ENCODE assay signal across 9 cellular contexts in genomic region chr14:102917469-102918211, GRCh38. TPM values are rescaled to one million over a fixed set of nuclear protein-coding genes. Genes with fewer than 3 reads are reported as not detected.
A peak's percentile ranks its signal among the peaks of the same experiment; 100 is the strongest.
DNase-seq lines count a peak whose midpoint lies in the region; ATAC-seq and TF ChIP-seq lines count a peak whose summit lies in the region.
"Had no signal": no experiment of that assay in that cellular context is flagged by ENCODE, and none has a peak within 500 bp of the region (broad histone marks: within the 10 kb centered on the region; RNA-seq: fewer than 3 reads in every experiment).

No MANE protein-coding gene starts in this region.

- TF ChIP-seq CTCF in BE2C (IDR thresholded peaks at IDR 0.05; ENCODE audit: low read depth, low read length) (peak; percentile 86), GM23338 (conservative IDR thresholded peaks at IDR 0.05; ENCODE audit: low read depth in 2 of 2) (peak; percentile 83 to 94), SU-DHL-6 (IDR thresholded peaks at IDR 0.05; ENCODE audit: insufficient read depth, low read length, poor library complexity, severe bottlenecking) (peak; percentile 70), hepatocyte (IDR thresholded peaks at IDR 0.05; ENCODE audit: poor library complexity) (peak; percentile 55)

- no peaks in the 10 kb centered on the region for H3K79me2 ChIP-seq in GM23338 (replicated peaks; ENCODE audit: insufficient read depth)
- no peaks in the 10 kb centered on the region for H3K79me2 ChIP-seq in SU-DHL-6 (ENCODE audit: insufficient read depth, low read length)
- H3K79me2 ChIP-seq in hepatocyte, result no peaks in the 10 kb centered on the region
- H3K79me2 ChIP-seq: parathyroid adenoma had no signal

- H3K4me3 Mint-ChIP-seq in GM23338, result no peak overlapping the region

- H3F3A ChIP-seq in GM23338 (replicated peaks; ENCODE audit: low read depth) (0 out of 2 replicates have a peak, but pooled peaks cover 3% of the 10 kb centered on the region), SU-DHL-6 (ENCODE audit: insufficient read depth) (no peaks in the 10 kb centered on the region)

- 41% methylated on average over 12 of the region's 12 CpGs for WGBS in hepatocyte (ENCODE audit: low lambda C conversion rate, missing lambda C conversion rate)

- H3K27ac ChIP-seq in GM23338 (ENCODE audit: low read depth) (no peak overlapping the region), SU-DHL-6 (ENCODE audit: low read depth, low read length) (peak overlapping the region; percentile 62), hepatocyte (no peak overlapping the region)
- H3K27ac ChIP-seq: parathyroid adenoma had no signal

- no peak overlapping the region for H3K4me2 ChIP-seq in GM23338
- peak overlapping the region; percentile 24 for H3K4me2 ChIP-seq in SU-DHL-6 (ENCODE audit: low read depth, low read length, poor library complexity, severe bottlenecking)
- no peak overlapping the region for H3K4me2 ChIP-seq in hepatocyte

- H3K4me1 ChIP-seq in BE2C, result no peaks in the 10 kb centered on the region
- no peaks in the 10 kb centered on the region for H3K4me1 ChIP-seq in GM23338 (ENCODE audit: insufficient read depth)
- H3K4me1 ChIP-seq in adipocyte (ENCODE audit: control insufficient read depth, insufficient read depth, low read length), result peaks cover under 1% of the 10 kb centered on the region
- no peaks in the 10 kb centered on the region for H3K4me1 ChIP-seq in hepatocyte (ENCODE audit: insufficient read depth)
- H3K4me1 ChIP-seq: parathyroid adenoma had no signal

- H4K20me1 ChIP-seq in GM23338 (replicated peaks; ENCODE audit: insufficient read depth) (no peaks in the 10 kb centered on the region; the same call in 1 of the 2 replicates), SU-DHL-6 (ENCODE audit: low read depth, low read length) (no peaks in the 10 kb centered on the region), hepatocyte (ENCODE audit: insufficient read depth, poor library complexity, severe bottlenecking) (no peaks in the 10 kb centered on the region)

- H2AFZ ChIP-seq in GM23338 (no peak overlapping the region), SU-DHL-6 (ENCODE audit: low read depth, low read length, severe bottlenecking) (no peak overlapping the region), hepatocyte (no peak overlapping the region)
- H2AFZ ChIP-seq: parathyroid adenoma had no signal

- H3K9me2 ChIP-seq in GM23338 (ENCODE audit: insufficient read depth) (peaks cover 13% of the 10 kb centered on the region), SU-DHL-6 (replicated peaks; ENCODE audit: insufficient read depth, low read length) (no peaks in the 10 kb centered on the region), hepatocyte (replicated peaks; ENCODE audit: insufficient read depth) (no peaks in the 10 kb centered on the region)

- H3K9ac ChIP-seq in SU-DHL-6 (ENCODE audit: low read length) (no peak overlapping the region), adipocyte (ENCODE audit: low read length) (no peak overlapping the region)
- H3K9ac ChIP-seq: parathyroid adenoma had no signal

- H3K4me3 ChIP-seq in BE2C (ENCODE audit: low read depth, low read length) (no peak overlapping the region), GM23338 (no peak overlapping the region), SU-DHL-6 (ENCODE audit: insufficient read depth, low read length, poor library complexity, severe bottlenecking) (no peak overlapping the region), adipocyte (ENCODE audit: low read length) (no peak overlapping the region), hepatocyte (no peak overlapping the region)

- peaks cover 2% of the 10 kb centered on the region for H3K27me3 Mint-ChIP-seq in GM23338 (ENCODE audit: insufficient read depth, low read depth, poor library complexity)

- H3K27me3 ChIP-seq in BE2C, result peaks cover 9% of the 10 kb centered on the region
- peaks cover 19% of the 10 kb centered on the region for H3K27me3 ChIP-seq in GM23338 (ENCODE audit: insufficient read depth)
- no peaks in the 10 kb centered on the region for H3K27me3 ChIP-seq in SU-DHL-6 (ENCODE audit: low read length)
- no peaks in the 10 kb centered on the region for H3K27me3 ChIP-seq in adipocyte (replicated peaks; ENCODE audit: control insufficient read depth, insufficient read depth, low read length)
- H3K27me3 ChIP-seq in hepatocyte, result peaks cover 6% of the 10 kb centered on the region

- H3K27ac Mint-ChIP-seq in GM23338, result no peak overlapping the region

- H3K36me3 Mint-ChIP-seq in GM23338 (ENCODE audit: low read depth), result no peaks in the 10 kb centered on the region

- no peaks in the 10 kb centered on the region for H3K9me3 ChIP-seq in BE2C
- no peaks in the 10 kb centered on the region for H3K9me3 ChIP-seq in SU-DHL-6 (ENCODE audit: insufficient read depth, low read length)
- peaks cover 2% of the 10 kb centered on the region for H3K9me3 ChIP-seq in adipocyte (ENCODE audit: control insufficient read depth, low read length)
- no peaks in the 10 kb centered on the region for H3K9me3 ChIP-seq in hepatocyte (ENCODE audit: low read depth)

- H3K9me3 Mint-ChIP-seq in GM23338, result no peaks in the 10 kb centered on the region; the same call in 2 of the 3 replicates

- H3K36me3 ChIP-seq in BE2C (no peaks in the 10 kb centered on the region), GM23338 (ENCODE audit: insufficient read depth) (no peaks in the 10 kb centered on the region), SU-DHL-6 (ENCODE audit: low read length) (no peaks in the 10 kb centered on the region), adipocyte (ENCODE audit: control insufficient read depth, insufficient read depth, low read length, severe bottlenecking) (no peaks in the 10 kb centered on the region), hepatocyte (replicated peaks; ENCODE audit: insufficient read depth, low read depth) (no peaks in the 10 kb centered on the region)

- H3K4me1 Mint-ChIP-seq in GM23338, result no peaks in the 10 kb centered on the region

- DNase-seq in BE2C, result peak; percentile 83
- peak; percentile 88 for DNase-seq in GM23338 (ENCODE audit: low spot score)
- DNase-seq in adipocyte (ENCODE audit: low read depth), result peak; percentile 74
- DNase-seq in hepatocyte (ENCODE audit: low spot score), result peak; percentile 62
- peak; percentile 66 for DNase-seq in stimulated activated CD4-positive, alpha-beta T cell treated with anti-CD3 and anti-CD28 coated beads, Interleukin-4, amount 100 ng/mL, for 1 hour

- ATAC-seq in GM23338, result peak; percentile 74
- ATAC-seq in GM21528 (IDR thresholded peaks at IDR 0.05; ENCODE audit: low FRiP score, unreplicated experiment), result no peak
- no peak for ATAC-seq in GM21423 (IDR thresholded peaks at IDR 0.05; ENCODE audit: unreplicated experiment)

TF ChIP-seq in GM23338, 12 proteins besides CTCF, POLR2A, EP300 and RAD21 (continues in another document):
- TF ChIP-seq POLR2AphosphoS5 (IDR thresholded peaks at IDR 0.05; ENCODE audit: low read depth), result no peak
- TF ChIP-seq, protein P1, sequence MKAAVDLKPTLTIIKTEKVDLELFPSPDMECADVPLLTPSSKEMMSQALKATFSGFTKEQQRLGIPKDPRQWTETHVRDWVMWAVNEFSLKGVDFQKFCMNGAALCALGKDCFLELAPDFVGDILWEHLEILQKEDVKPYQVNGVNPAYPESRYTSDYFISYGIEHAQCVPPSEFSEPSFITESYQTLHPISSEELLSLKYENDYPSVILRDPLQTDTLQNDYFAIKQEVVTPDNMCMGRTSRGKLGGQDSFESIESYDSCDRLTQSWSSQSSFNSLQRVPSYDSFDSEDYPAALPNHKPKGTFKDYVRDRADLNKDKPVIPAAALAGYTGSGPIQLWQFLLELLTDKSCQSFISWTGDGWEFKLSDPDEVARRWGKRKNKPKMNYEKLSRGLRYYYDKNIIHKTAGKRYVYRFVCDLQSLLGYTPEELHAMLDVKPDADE (IDR thresholded peaks at IDR 0.05), result no peak
- TF ChIP-seq REST (IDR thresholded peaks at IDR 0.05; ENCODE audit: unreplicated experiment), result no peak
- no peak for TF ChIP-seq ZNF114 (CRISPR knock-in tag; IDR thresholded peaks at IDR 0.05)

RNA-seq across cellular contexts. Expression of gene AMN, which starts 4.8 kb away (rescaled TPM):
- polyA plus RNA-seq in BE2C (2012; ENCODE audit: insufficient read depth, insufficient read length, low read depth), result 1.2 TPM
- total RNA-seq in GM23338 (2014; rRNA removed; shearing (Covaris generic)), result 0.16 and 0.69 TPM in 2 replicates
- polyA plus RNA-seq in GM23338 (2016; fragmentation: Nextera tagmentation; extraction: Ambion mirVana) (1.2 and 1.6 TPM in 2 replicates), hepatocyte (217 and 247 TPM in 2 replicates)
- total RNA-seq in hepatocyte, result 157 and 169 TPM in 2 replicates

Comparison
In these comparisons a context has a peak if more than half of its experiments do, and no peak if none do; other contexts are left out.
1. RNA of gene AMN, which starts 4.8 kb away (total RNA-seq): 157 to 169 TPM in hepatocyte; 0.16 to 0.69 TPM in GM23338; every median in the first group is over 10 times any median in the second.
2. Peak in every context shown above with its lines, with median percentiles within 50 percentile points of each other: DNase-seq and CTCF ChIP-seq.